In the genomic region with DNA sequence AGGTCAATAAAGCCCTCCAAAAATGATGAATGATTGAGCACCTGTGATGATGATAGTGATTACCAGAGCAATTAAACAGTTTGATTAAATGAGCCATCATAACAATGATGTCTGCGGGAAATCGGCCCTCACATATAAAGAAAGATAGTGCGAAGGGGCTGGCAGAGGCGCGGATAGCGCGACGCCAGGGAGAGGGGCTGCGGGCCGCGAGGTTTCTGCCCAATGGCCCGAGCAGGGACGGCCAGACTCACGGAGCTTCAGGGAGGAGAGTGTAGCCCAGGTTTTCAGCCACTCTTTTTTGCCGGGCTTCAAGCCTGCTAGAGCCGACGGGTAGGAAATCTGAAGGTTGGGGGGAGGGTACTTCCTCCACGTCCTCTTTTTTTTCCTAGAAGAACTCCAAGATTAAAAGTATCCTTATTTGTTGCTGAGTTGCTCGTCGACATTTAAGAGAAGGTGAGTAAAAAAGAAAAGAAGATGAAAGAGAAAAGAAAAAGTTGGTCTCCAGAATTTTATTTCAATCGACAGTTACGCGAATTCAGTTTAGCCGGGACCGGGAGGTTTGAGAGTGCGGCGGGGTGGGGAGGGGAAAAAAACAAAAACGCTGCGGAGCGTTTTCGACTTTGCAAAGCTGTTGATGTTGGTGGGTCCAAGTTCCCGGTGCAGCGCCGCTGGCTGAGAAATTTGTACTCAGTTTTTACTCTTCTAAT, we compare ENCODE assay signal across 8 cellular contexts. TPM values are rescaled to one million over a fixed set of nuclear protein-coding genes. Genes with fewer than 3 reads are reported as not detected.
DNase-seq lines count a peak whose midpoint lies in the region; ATAC-seq and TF ChIP-seq lines count a peak whose summit lies in the region.

No MANE protein-coding gene starts in this region.

- peaks cover 0 to 3% of the 10 kb centered on the region in 2 donors for H3K4me1 ChIP-seq in ascending aorta
- H3K4me1 ChIP-seq in lower lobe of right lung, result peaks cover 4% of the 10 kb centered on the region

- no peak for ATAC-seq in lower lobe of right lung
- ATAC-seq in HG02938 (IDR thresholded peaks at IDR 0.05; ENCODE audit: unreplicated experiment), result no peak
- no peak for ATAC-seq in GM21390 (IDR thresholded peaks at IDR 0.05; ENCODE audit: unreplicated experiment)
- no peak for ATAC-seq in GM18858 (IDR thresholded peaks at IDR 0.05; ENCODE audit: unreplicated experiment)

- H3K9me3 ChIP-seq in AG04450 (ENCODE audit: control insufficient read depth, insufficient read depth, low read length), result no peaks in the 10 kb centered on the region; the same call in 1 of the 2 replicates
- H3K9me3 ChIP-seq in ascending aorta, result no peaks in the 10 kb centered on the region
- no peaks in the 10 kb centered on the region for H3K9me3 ChIP-seq in lower lobe of right lung

- TF ChIP-seq CTCF in AG04450 (IDR thresholded peaks at IDR 0.05; ENCODE audit: low read depth, low read length) (no peak), HFF-Myc (IDR thresholded peaks at IDR 0.05; ENCODE audit: low read depth, low read length, missing control alignments) (no peak), ascending aorta (IDR thresholded peaks at IDR 0.05) (no peak), lower lobe of right lung (IDR thresholded peaks at IDR 0.05) (no peak)

- CTCF ChIA-PET in AG04450 (lab: Charles Lee), result interaction anchor here (2.5 kb wide), 1 partner anchor 31 kb away, joined by 9 read pairs; no protein-coding TSS in a partner anchor

- H3K4me3 ChIP-seq in AG04450 (ENCODE audit: low read depth, low read length) (peak overlapping the region; percentile 95), HFF-Myc (replicated peaks; ENCODE audit: low read depth, low read length) (peak overlapping the region; percentile 90), ascending aorta (peak overlapping the region; percentile 66 to 81), lower lobe of right lung (peak overlapping the region; percentile 56)

- H3K27ac ChIP-seq in AG04450 (ENCODE audit: low read depth, low read length), result peak overlapping the region; percentile 61
- peak overlapping the region; percentile 94 to 96 for H3K27ac ChIP-seq in ascending aorta
- H3K27ac ChIP-seq in lower lobe of right lung, result peak overlapping the region; percentile 91

- intact Hi-C loops in ascending aorta (cut with DNase I) (loop anchor here (10.0 kb wide), 2 partner anchors 748 to 1348 kb away; no protein-coding TSS in a partner anchor), lower lobe of right lung (cut with DNase I) (loop anchor here (10.0 kb wide), 1 partner anchor 218 kb away; no protein-coding TSS in a partner anchor)

- DNase-seq in AG04450 (ENCODE audit: low read depth, low spot score) (no peak), HFF-Myc (ENCODE audit: extremely low read depth, low read depth) (no peak), ascending aorta (ENCODE audit: low spot score in 2 of 2) (no peak), lower lobe of right lung (no peak), H4 (ENCODE audit: low spot score) (no peak)

- POLR2A ChIA-PET in AG04450 (lab: Yijun Ruan, JAX), result no interaction called here

- H3K27me3 ChIP-seq in AG04450 (ENCODE audit: control insufficient read depth, insufficient read depth, low read length) (no peaks in the 10 kb centered on the region), ascending aorta (no peaks in the 10 kb centered on the region), lower lobe of right lung (ENCODE audit: low read depth) (peaks cover 52% of the 10 kb centered on the region)

- H3K36me3 ChIP-seq in ascending aorta (no peaks in the 10 kb centered on the region), lower lobe of right lung (no peaks in the 10 kb centered on the region)

RNA-seq across cellular contexts. Expression of a gene that starts 2.1 kb away (rescaled TPM):
- 31.7 and 33.4 TPM in 2 replicates for polyA plus RNA-seq in AG04450 (2011; rRNA removed)
- 50.0 and 50.6 TPM in 2 replicates for polyA minus RNA-seq in AG04450 (2011; rRNA and poly(A)+ RNA removed)
- total RNA-seq in ascending aorta, result 11.5 TPM
- 20.7 TPM for total RNA-seq in lower lobe of right lung
- total RNA-seq in H4 (2014; rRNA removed; shearing (Covaris generic)), result 13.0 and 28.0 TPM in 2 replicates
